In the genomic region with DNA sequence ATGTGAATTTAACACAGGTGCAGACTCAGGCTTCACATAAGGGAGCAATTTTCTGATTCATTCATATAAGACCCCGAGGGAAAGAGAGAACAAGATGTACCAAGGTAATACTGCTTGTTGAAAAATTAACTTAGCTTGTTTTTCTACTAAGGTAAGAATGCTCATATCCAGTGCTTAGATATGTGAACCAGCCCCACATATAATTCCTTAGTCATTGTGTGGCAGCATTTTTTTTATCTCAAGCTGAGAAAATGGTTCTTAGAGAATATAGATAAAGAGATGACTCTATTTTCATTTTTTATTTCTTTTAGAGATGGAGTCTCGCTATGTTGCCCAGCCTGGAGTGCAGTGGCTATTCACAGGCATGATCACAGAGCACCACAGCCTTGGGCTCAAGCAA, we compare ENCODE assay signal across 24 cellular contexts.
"Had no signal": no experiment of that assay in that cellular context is flagged by ENCODE, and none has a peak within 500 bp of the region (broad histone marks: within the 10 kb centered on the region; RNA-seq: fewer than 3 reads in every experiment).

No MANE protein-coding gene starts in this region.

- DNase-seq: hippocampal formation; kidney glomerular epithelial cell; left cardiac atrium; lower lobe of right lung; mammary epithelial cell; mesenchymal stem cell; naive B cell; natural killer cell; nephron progenitor cell; occipital lobe; ovary; stimulated activated CD4-positive, alpha-beta T cell treated with anti-CD3 and anti-CD28 coated beads, Interleukin-12 subunit alpha, Interleukin-12 subunit beta, amount 100 ng/mL, for 4 hours; stimulated activated CD4-positive, alpha-beta T cell treated with anti-CD3 and anti-CD28 coated beads, Interleukin-15, amount 100 ng/mL, for 24 hours; stimulated activated CD4-positive, alpha-beta T cell treated with anti-CD3 and anti-CD28 coated beads, Interleukin-2, amount 100 ng/mL, for 24 hours; stimulated activated CD4-positive, alpha-beta T cell treated with anti-CD3 and anti-CD28 coated beads, Interleukin-4, amount 100 ng/mL, for 1 hour; stimulated activated naive B cell treated with anti-CD40 and anti-IgM and Interleukin-4, amounts not matched to agents 10 μg/mL and 1 μg/mL and 100 μg/mL, for 72 hours; stimulated activated naive CD8-positive, alpha-beta T cell treated with anti-CD3 and anti-CD28 coated beads, Interleukin-15, Interleukin-2, amounts not matched to agents 100 U/mL and 50 U/mL, for 24 hours; stomach; testis; thyroid gland; transverse colon; upper lobe of right lung had no signal

- H3K9me3 Mint-ChIP-seq: natural killer cell, nephron progenitor cell, neural progenitor cell had no signal

- H3K36me3 Mint-ChIP-seq: naive B cell; natural killer cell; neural progenitor cell; stimulated activated naive B cell treated with anti-CD40 and anti-IgM and Interleukin-4, amounts not matched to agents 10 μg/mL and 1 μg/mL and 100 μg/mL, for 72 hours had no signal

- H3K27me3 Mint-ChIP-seq: naive B cell, progenitor cell of endocrine pancreas had no signal

- H3K4me3 Mint-ChIP-seq: naive B cell; natural killer cell; nephron progenitor cell; neural progenitor cell; stimulated activated naive B cell treated with anti-CD40 and anti-IgM and Interleukin-4, amounts not matched to agents 10 μg/mL and 1 μg/mL and 100 μg/mL, for 72 hours had no signal

- H3K4me1 Mint-ChIP-seq: naive B cell, neural progenitor cell had no signal

- H3K27ac Mint-ChIP-seq: naive B cell; natural killer cell; nephron progenitor cell; neural progenitor cell; progenitor cell of endocrine pancreas; stimulated activated naive B cell treated with anti-CD40 and anti-IgM and Interleukin-4, amounts not matched to agents 10 μg/mL and 1 μg/mL and 100 μg/mL, for 72 hours had no signal
